In genomic region chr17:36482611-36483504, GRCh38 we compare ENCODE assay signal across 8 cellular contexts. TPM values are rescaled to one million over a fixed set of nuclear protein-coding genes. Genes with fewer than 3 reads are reported as not detected.
DNase-seq lines count a peak whose midpoint lies in the region; ATAC-seq and TF ChIP-seq lines count a peak whose summit lies in the region.

No MANE protein-coding gene starts in this region.

- H3K4me3 Mint-ChIP-seq in MCF 10A (ENCODE audit: unreplicated experiment) = peak overlapping the region; percentile 59

- peaks cover 46% of the 10 kb centered on the region for H3K27me3 Mint-ChIP-seq in MCF 10A (ENCODE audit: insufficient read depth, unreplicated experiment)

- H3K27ac Mint-ChIP-seq in MCF 10A (ENCODE audit: low read depth, unreplicated experiment) = no peak overlapping the region

- H3K4me1 Mint-ChIP-seq in MCF 10A (ENCODE audit: insufficient read depth, unreplicated experiment) = no peaks in the 10 kb centered on the region

- POLR2A ChIA-PET in AG04450 (lab: Yijun Ruan, JAX) (interaction anchor here (1.0 kb wide), 1 partner anchor 63 kb away, joined by 5 read pairs; no protein-coding TSS in a partner anchor), MCF 10A (lab: Yijun Ruan, JAX) (interaction anchor here (0.6 to 1.3 kb wide), 5 partner anchors 11 to 509 kb away, joined by 3 to 7 read pairs (median 4); partner anchors contain the start of genes GGNBP2, MYO19 and PIGW)

- H3K27me3 ChIP-seq in AG04450 (ENCODE audit: control insufficient read depth, insufficient read depth, low read length) (peaks cover 11% of the 10 kb centered on the region), gastrocnemius medialis (peaks cover 0 to 7% (median 5%) of the 10 kb centered on the region in 3 donors)

- no peak for TF ChIP-seq POLR2A in gastrocnemius medialis (IDR thresholded peaks at IDR 0.05)

- H3K9me3 ChIP-seq in AG04450 (ENCODE audit: control insufficient read depth, insufficient read depth, low read length) (no peaks in the 10 kb centered on the region; the same call in 1 of the 2 replicates), iPS-18c (ENCODE audit: control insufficient read depth, insufficient read depth, low read length) (no peaks in the 10 kb centered on the region), gastrocnemius medialis (peaks cover 0 to 3% (median 0%) of the 10 kb centered on the region in 3 donors)

- peak; percentile 38 for DNase-seq in AG04450 (ENCODE audit: low read depth, low spot score)
- DNase-seq in NCI-H2029 (lab: John Stamatoyannopoulos, UW) = peak; percentile 33
- peak; percentile 74 for DNase-seq in MCF 10A (ENCODE audit: unreplicated experiment)
- peak; percentile 57 to 79 for DNase-seq in gastrocnemius medialis

- no TSS peak for BruUV-seq in MCF 10A (replicated peaks; lab: Mats Ljungman, UMichigan)

- intact Hi-C loops in MCF 10A (cut with micrococcal nuclease) (no loop called here), gastrocnemius medialis (cut with DNase I; ENCODE audit: low total_unique reads) (loop anchor here (1.0 to 10.0 kb wide), 3 partner anchors 514 to 721 kb away; partner anchors contain the start of genes C17orf50 and TAF15)

- H3K27ac ChIP-seq in AG04450 (ENCODE audit: low read depth, low read length) = no peak overlapping the region
- H3K27ac ChIP-seq in VCaP = peak overlapping the region; percentile 60
- peak overlapping the region in 1 of 4 donors; percentile 60 for H3K27ac ChIP-seq in gastrocnemius medialis

- TF ChIP-seq CTCF in AG04450 (IDR thresholded peaks at IDR 0.05; ENCODE audit: low read depth, low read length) (peak; percentile 79), VCaP (conservative IDR thresholded peaks at IDR 0.05) (peak; percentile 100), MCF 10A (IDR thresholded peaks at IDR 0.05; ENCODE audit: unreplicated experiment) (peak; percentile 86), gastrocnemius medialis (IDR thresholded peaks at IDR 0.05 in 4 of 5, conservative IDR thresholded peaks at IDR 0.05 in 1 of 5) (peak; percentile 68 to 94 (median 83))

- H3K36me3 ChIP-seq in gastrocnemius medialis = no peaks in the 10 kb centered on the region

- CTCF ChIA-PET in AG04450 (lab: Charles Lee) = interaction anchor here (0.5 to 1.8 kb wide), 18 partner anchors 10 to 719 kb away, joined by 3 to 19 read pairs (median 4); no protein-coding TSS in a partner anchor
- CTCF ChIA-PET in MCF 10A (lab: Yijun Ruan, JAX) = interaction anchor here (0.6 to 2.4 kb wide), 29 partner anchors 9 to 1902 kb away, joined by 3 to 22 read pairs (median 4); no protein-coding TSS in a partner anchor

- in situ Hi-C loops in gastrocnemius medialis (cut with MboI; ENCODE audit: low sequenced_read_pairs in 4 of 4) = loop anchor here in 3 of 4 donors (10.0 to 25.0 kb wide), 2 partner anchors 508 to 521 kb away; no protein-coding TSS in a partner anchor

- peaks cover 20 to 28% of the 10 kb centered on the region in 2 donors for H3K4me1 ChIP-seq in gastrocnemius medialis

- ATAC-seq in GM21423 (IDR thresholded peaks at IDR 0.05; ENCODE audit: unreplicated experiment) (peak; percentile 33), gastrocnemius medialis (peak; percentile 66 to 77), GM21717 (IDR thresholded peaks at IDR 0.05; ENCODE audit: unreplicated experiment) (no peak)

- H3K4me3 ChIP-seq in AG04450 (ENCODE audit: low read depth, low read length) (peak overlapping the region; percentile 40), iPS-18c (ENCODE audit: insufficient read depth, low read depth, low read length) (0 out of 2 replicates have a peak overlapping the region, but pooled peaks have one; percentile 24), gastrocnemius medialis (peak overlapping the region; percentile 55 to 89 (median 67))

- no peaks in the 10 kb centered on the region for H3K36me3 Mint-ChIP-seq in MCF 10A (ENCODE audit: insufficient read depth, unreplicated experiment)

- H3K9me3 Mint-ChIP-seq in MCF 10A (ENCODE audit: unreplicated experiment) = no peaks in the 10 kb centered on the region

RNA-seq across cellular contexts. Expression of gene ZNHIT3, which starts 3.6 kb away (rescaled TPM):
- 65.5 and 74.0 TPM in 2 replicates for polyA plus RNA-seq in AG04450 (2011; rRNA removed)
- 12.9 and 18.0 TPM in 2 replicates for polyA minus RNA-seq in AG04450 (2011; rRNA and poly(A)+ RNA removed)
- total RNA-seq in MCF 10A (2022) (33.9 and 35.5 TPM in 2 replicates), gastrocnemius medialis (10 to 100 TPM; 33.4 to 52.7 (median 39.3) TPM)

RNA-seq across cellular contexts. Expression of gene MYO19, which starts 51.8 kb away (rescaled TPM):
- 23.1 and 28.9 TPM in 2 replicates for polyA plus RNA-seq in AG04450 (2011; rRNA removed)
- polyA minus RNA-seq in AG04450 (2011; rRNA and poly(A)+ RNA removed) = 55.9 and 63.1 TPM in 2 replicates
- total RNA-seq in MCF 10A (2022) (64.7 and 72.2 TPM in 2 replicates), gastrocnemius medialis (10 to 100 TPM in 3 of 4 donors, 1 to 10 TPM in 1; 7.5 to 16.8 (median 13.2) TPM)

RNA-seq across cellular contexts. Expression of gene PIGW, which starts 51.9 kb away (rescaled TPM):
- polyA plus RNA-seq in AG04450 (2011; rRNA removed) = 4.5 and 4.7 TPM in 2 replicates
- polyA minus RNA-seq in AG04450 (2011; rRNA and poly(A)+ RNA removed) = 1.5 and 1.9 TPM in 2 replicates
- total RNA-seq in MCF 10A (2022) (7.5 and 9.8 TPM in 2 replicates), gastrocnemius medialis (1 to 10 TPM; 3.0 to 6.9 (median 4.7) TPM)
